Comparison of ENCODE assay signal across 32 cellular contexts in the genomic region with DNA sequence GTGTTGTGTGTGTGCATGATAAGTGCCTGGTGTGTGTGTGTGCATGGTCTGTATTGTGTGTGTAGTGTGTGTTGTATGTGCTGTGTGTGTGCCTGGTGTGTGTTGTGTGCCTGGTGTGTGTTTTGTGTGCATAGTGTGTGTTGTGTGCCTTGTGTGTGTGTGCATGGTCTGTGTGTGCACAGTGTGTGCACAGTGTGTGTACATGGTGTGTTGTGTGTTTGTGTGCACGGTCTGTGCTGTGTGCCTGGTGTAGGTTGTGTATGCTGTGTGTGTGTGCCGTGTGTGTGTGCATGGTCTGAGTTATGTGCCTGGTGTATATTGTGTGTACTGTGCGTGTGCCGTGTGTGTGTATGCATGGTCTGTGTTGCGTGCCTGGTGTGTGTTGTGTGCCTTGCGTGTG.
"Had no signal": no experiment of that assay in that cellular context is flagged by ENCODE, and none has a peak within 500 bp of the region (broad histone marks: within the 10 kb centered on the region; RNA-seq: fewer than 3 reads in every experiment).

No MANE protein-coding gene starts in this region.

- H3K4me2 ChIP-seq: neural progenitor cell had no signal

- H3K36me3 Mint-ChIP-seq: activated CD8-positive, alpha-beta memory T cell treated with anti-CD3 and anti-CD28 coated beads, Interleukin-2, amount 10 ng/mL, durations not matched to agents 7 days and 5 days; activated naive CD8-positive, alpha-beta T cell; immature natural killer cell; naive thymus-derived CD8-positive, alpha-beta T cell; neural progenitor cell; stimulated activated memory B cell treated with anti-CD40 and anti-IgM and Interleukin-4, amounts not matched to agents 10 μg/mL and 1 μg/mL and 100 μg/mL, for 72 hours had no signal

- H3K4me3 Mint-ChIP-seq: activated CD4-positive, alpha-beta T cell treated with anti-CD3 and anti-CD28 coated beads for 36 hours; activated CD8-positive, alpha-beta memory T cell treated with anti-CD3 and anti-CD28 coated beads, Interleukin-2, amount 10 ng/mL, durations not matched to agents 7 days and 5 days; activated CD8-positive, alpha-beta T cell treated with anti-CD3 and anti-CD28 coated beads, Interleukin-2, amount 10 ng/mL, durations not matched to agents 7 days and 5 days; activated naive CD8-positive, alpha-beta T cell; immature natural killer cell; naive thymus-derived CD8-positive, alpha-beta T cell; neural progenitor cell; stimulated activated memory B cell treated with anti-CD40 and anti-IgM and Interleukin-4, amounts not matched to agents 10 μg/mL and 1 μg/mL and 100 μg/mL, for 72 hours; stimulated activated naive CD8-positive, alpha-beta T cell treated with anti-CD3 and anti-CD28 coated beads, Interleukin-15, amount 100 ng/mL, for 72 hours had no signal

- ATAC-seq: activated CD4-positive, alpha-beta T cell treated with anti-CD3 and anti-CD28 coated beads for 36 hours; activated CD8-positive, alpha-beta memory T cell treated with anti-CD3 and anti-CD28 coated beads, Interleukin-2, amount 10 ng/mL, durations not matched to agents 7 days and 5 days; activated CD8-positive, alpha-beta T cell treated with anti-CD3 and anti-CD28 coated beads, Interleukin-2, amount 10 ng/mL, durations not matched to agents 7 days and 5 days; heart left ventricle; lower lobe of right lung; naive thymus-derived CD8-positive, alpha-beta T cell; stimulated activated memory B cell treated with anti-CD40 and anti-IgM and Interleukin-4, amounts not matched to agents 10 μg/mL and 1 μg/mL and 100 μg/mL, for 72 hours; stimulated activated naive CD8-positive, alpha-beta T cell treated with anti-CD3 and anti-CD28 coated beads, Interleukin-15, amount 100 ng/mL, for 72 hours had no signal

- H3K36me3 ChIP-seq: heart left ventricle, lower lobe of right lung, neural progenitor cell, sigmoid colon, suprapubic skin, tibial artery had no signal

- H3K9me3 ChIP-seq: lower lobe of right lung, suprapubic skin, tibial artery had no signal

- H3K27me3 Mint-ChIP-seq: activated CD8-positive, alpha-beta memory T cell treated with anti-CD3 and anti-CD28 coated beads, Interleukin-2, amount 10 ng/mL, durations not matched to agents 7 days and 5 days; activated naive CD8-positive, alpha-beta T cell; stimulated activated memory B cell treated with anti-CD40 and anti-IgM and Interleukin-4, amounts not matched to agents 10 μg/mL and 1 μg/mL and 100 μg/mL, for 72 hours had no signal

- H3K4me3 ChIP-seq: coronary artery, dorsolateral prefrontal cortex, heart left ventricle, lower lobe of right lung, neural progenitor cell, sigmoid colon, suprapubic skin, tibial artery had no signal

- FAIRE-seq: small intestine, urothelium cell line had no signal

- H2AFZ ChIP-seq: neural progenitor cell had no signal

- H3K9ac ChIP-seq: neural progenitor cell had no signal

- H3K27ac Mint-ChIP-seq: activated CD4-positive, alpha-beta T cell treated with anti-CD3 and anti-CD28 coated beads for 36 hours; activated CD8-positive, alpha-beta memory T cell treated with anti-CD3 and anti-CD28 coated beads, Interleukin-2, amount 10 ng/mL, durations not matched to agents 7 days and 5 days; activated CD8-positive, alpha-beta T cell treated with anti-CD3 and anti-CD28 coated beads, Interleukin-2, amount 10 ng/mL, durations not matched to agents 7 days and 5 days; activated naive CD8-positive, alpha-beta T cell; activated T-helper 2 cell treated with anti-CD3 and anti-CD28 coated beads, Interferon-gamma antibody, Interleukin-2, Interleukin-4, amounts not matched to agents 10 μg/mL and 5 μg/mL and 100 μg/mL, durations not matched to agents 14 hours and 24 hours and 36 hours; immature natural killer cell; stimulated activated memory B cell treated with anti-CD40 and anti-IgM and Interleukin-4, amounts not matched to agents 10 μg/mL and 1 μg/mL and 100 μg/mL, for 72 hours; stimulated activated naive CD8-positive, alpha-beta T cell treated with anti-CD3 and anti-CD28 coated beads, Interleukin-15, amount 100 ng/mL, for 72 hours had no signal

- DNase-seq: activated CD4-positive, alpha-beta T cell treated with anti-CD3 and anti-CD28 coated beads for 36 hours; activated CD4-positive, CD25-positive, alpha-beta regulatory T cell; activated CD8-positive, alpha-beta memory T cell treated with anti-CD3 and anti-CD28 coated beads, Interleukin-2, amount 10 ng/mL, durations not matched to agents 7 days and 5 days; activated CD8-positive, alpha-beta T cell treated with anti-CD3 and anti-CD28 coated beads, Interleukin-2, amount 10 ng/mL, durations not matched to agents 7 days and 5 days; activated naive CD4-positive, alpha-beta T cell; activated T-cell treated with anti-CD3 and anti-CD28 coated beads, Interleukin-2, amount 50 U/mL, for 48 hours; anterior cingulate cortex; cerebellar nuclear complex; dorsolateral prefrontal cortex; effector memory CD4-positive, alpha-beta T cell; erythroblast; heart left ventricle; immature natural killer cell; lower lobe of right lung; mesenchymal stem cell; naive thymus-derived CD8-positive, alpha-beta T cell; posterior cingulate gyrus; sigmoid colon; small intestine; stimulated activated CD4-positive, alpha-beta T cell treated with anti-CD3 and anti-CD28 coated beads, Interleukin-1b, Interleukin-23, amount 100 ng/mL, for 48 hours; stimulated activated CD4-positive, alpha-beta T cell treated with anti-CD3 and anti-CD28 coated beads, Interleukin-4, amount 100 ng/mL, for 4 hours; stimulated activated CD8-positive, alpha-beta memory T cell treated with anti-CD3 and anti-CD28 coated beads, Interleukin-4, amount 100 ng/mL, for 48 hours; stimulated activated naive CD8-positive, alpha-beta T cell treated with anti-CD3 and anti-CD28 coated beads, Interleukin-15, amount 100 ng/mL, for 72 hours; T-helper 1 cell had no signal

- H3K27ac ChIP-seq: coronary artery, dorsolateral prefrontal cortex, heart left ventricle, lower lobe of right lung, neural progenitor cell, sigmoid colon, suprapubic skin, tibial artery had no signal

- H3K9me3 Mint-ChIP-seq: activated T-helper 2 cell treated with anti-CD3 and anti-CD28 coated beads, Interferon-gamma antibody, Interleukin-2, Interleukin-4, amounts not matched to agents 10 μg/mL and 5 μg/mL and 100 μg/mL, durations not matched to agents 14 hours and 24 hours and 36 hours; immature natural killer cell; neural progenitor cell; stimulated activated naive CD8-positive, alpha-beta T cell treated with anti-CD3 and anti-CD28 coated beads, Interleukin-15, amount 100 ng/mL, for 72 hours had no signal

- H3K4me1 Mint-ChIP-seq: activated CD4-positive, alpha-beta T cell treated with anti-CD3 and anti-CD28 coated beads for 36 hours; activated CD8-positive, alpha-beta memory T cell treated with anti-CD3 and anti-CD28 coated beads, Interleukin-2, amount 10 ng/mL, durations not matched to agents 7 days and 5 days; immature natural killer cell; naive thymus-derived CD8-positive, alpha-beta T cell; neural progenitor cell; stimulated activated memory B cell treated with anti-CD40 and anti-IgM and Interleukin-4, amounts not matched to agents 10 μg/mL and 1 μg/mL and 100 μg/mL, for 72 hours; stimulated activated naive CD8-positive, alpha-beta T cell treated with anti-CD3 and anti-CD28 coated beads, Interleukin-15, amount 100 ng/mL, for 72 hours had no signal

- H3K4me1 ChIP-seq: heart left ventricle, lower lobe of right lung, neural progenitor cell, sigmoid colon, suprapubic skin, tibial artery had no signal

- H3K27me3 ChIP-seq: heart left ventricle, neural progenitor cell, sigmoid colon, suprapubic skin, tibial artery had no signal
